12 cellular contexts compared by ENCODE assay signal in genomic region chr14:50784683-50785505, GRCh38. TPM values are rescaled to one million over a fixed set of nuclear protein-coding genes. Genes with fewer than 3 reads are reported as not detected.
DNase-seq lines count a peak whose midpoint lies in the region; ATAC-seq lines count a peak whose summit lies in the region.
"Had no signal": no experiment of that assay in that cellular context is flagged by ENCODE, and none has a peak within 500 bp of the region (broad histone marks: within the 10 kb centered on the region; RNA-seq: fewer than 3 reads in every experiment).

No MANE protein-coding gene starts in this region.

- no peaks in the 10 kb centered on the region for H4K20me1 ChIP-seq in BLaER1

- H3K4me1 Mint-ChIP-seq in IgD-negative memory B cell = peaks cover 53 to 71% (median 63%) of the 10 kb centered on the region in 3 donors
- peaks cover 44% of the 10 kb centered on the region for H3K4me1 Mint-ChIP-seq in activated naive CD8-positive, alpha-beta T cell treated with anti-CD3 and anti-CD28 coated beads, Interleukin-2, amount 10 ng/mL, durations not matched to agents 7 days and 5 days

- H3K4me2 ChIP-seq in BLaER1 (peak overlapping the region; percentile 96), trophoblast cell (ENCODE audit: low read length) (no peak overlapping the region)

- H3K36me3 ChIP-seq in BLaER1 = peaks cover 38% of the 10 kb centered on the region
- H3K36me3 ChIP-seq in mesodermal cell (ENCODE audit: control insufficient read depth, insufficient read depth, low read length) = peaks cover 6% of the 10 kb centered on the region
- no peaks in the 10 kb centered on the region for H3K36me3 ChIP-seq in trophoblast cell (ENCODE audit: control insufficient read depth in 1 of 2, insufficient read depth in 2 of 2, low read length in 2 of 2)

- peak overlapping the region; percentile 86 to 93 (median 90) for H3K27ac Mint-ChIP-seq in IgD-negative memory B cell
- peak overlapping the region; percentile 81 for H3K27ac Mint-ChIP-seq in activated naive CD8-positive, alpha-beta T cell treated with anti-CD3 and anti-CD28 coated beads, Interleukin-2, amount 10 ng/mL, durations not matched to agents 7 days and 5 days

- no peaks in the 10 kb centered on the region for H3K9me3 Mint-ChIP-seq in IgD-negative memory B cell
- H3K9me3 Mint-ChIP-seq in activated naive CD8-positive, alpha-beta T cell treated with anti-CD3 and anti-CD28 coated beads, Interleukin-2, amount 10 ng/mL, durations not matched to agents 7 days and 5 days = no peaks in the 10 kb centered on the region

- no peaks in the 10 kb centered on the region for H3K79me1 ChIP-seq in trophoblast cell (ENCODE audit: low read length)

- H3K4me3 Mint-ChIP-seq in IgD-negative memory B cell = peak overlapping the region in 3 of 4 donors; percentile 76 to 91 (median 86)
- peak overlapping the region; percentile 58 for H3K4me3 Mint-ChIP-seq in activated naive CD8-positive, alpha-beta T cell treated with anti-CD3 and anti-CD28 coated beads, Interleukin-2, amount 10 ng/mL, durations not matched to agents 7 days and 5 days

- no peak overlapping the region for H4K12ac ChIP-seq in trophoblast cell (ENCODE audit: low read depth, low read length)

- POLR2A ChIA-PET in activated naive CD8-positive, alpha-beta T cell treated with anti-CD3 and anti-CD28 coated beads, Interleukin-2, amount 10 ng/mL, durations not matched to agents 7 days and 5 days (lab: Charles Lee) = interaction anchor here (0.6 to 2.4 kb wide), 6 partner anchors 9 to 75 kb away, joined by 3 to 12 read pairs (median 4); partner anchors contain the start of gene NIN

- peak overlapping the region; percentile 68 for H3K9ac ChIP-seq in BLaER1
- H3K9ac ChIP-seq in trophoblast cell (ENCODE audit: low read length) = no peak overlapping the region

- H3K4me3 ChIP-seq in BLaER1 = peak overlapping the region; percentile 46
- H3K4me3 ChIP-seq in mesodermal cell (ENCODE audit: extremely low read depth, insufficient read depth, low read length, poor library complexity, severe bottlenecking) = no peak overlapping the region
- no peak overlapping the region for H3K4me3 ChIP-seq in trophoblast cell (ENCODE audit: low read depth, low read length)
- H3K4me3 ChIP-seq: SJCRH30, tibial nerve had no signal

- peaks cover 7% of the 10 kb centered on the region for H3K36me3 Mint-ChIP-seq in IgD-negative memory B cell
- peaks cover 35% of the 10 kb centered on the region for H3K36me3 Mint-ChIP-seq in activated naive CD8-positive, alpha-beta T cell treated with anti-CD3 and anti-CD28 coated beads, Interleukin-2, amount 10 ng/mL, durations not matched to agents 7 days and 5 days

- H3K23ac ChIP-seq in trophoblast cell (ENCODE audit: low read length) = no peak overlapping the region

- H2BK12ac ChIP-seq in trophoblast cell (ENCODE audit: low read length) = no peak overlapping the region

- no peak overlapping the region for H3K14ac ChIP-seq in trophoblast cell (ENCODE audit: low read length)

- H4K91ac ChIP-seq in trophoblast cell (ENCODE audit: low read depth, low read length) = no peak overlapping the region

- no peak for ATAC-seq in activated naive CD8-positive, alpha-beta T cell treated with anti-CD3 and anti-CD28 coated beads, Interleukin-2, amount 10 ng/mL, durations not matched to agents 7 days and 5 days (ENCODE audit: low read depth)
- no peak for ATAC-seq in left colon

- intact Hi-C loops in left colon (cut with DNase I, micrococcal nuclease) = loop anchor here in 1 of 2 donors (10.0 kb wide), 1 partner anchor 70 kb away; no protein-coding TSS in a partner anchor

- no peak overlapping the region for H3K4ac ChIP-seq in trophoblast cell (ENCODE audit: low read depth, low read length)

- no peak overlapping the region for H2BK5ac ChIP-seq in trophoblast cell (ENCODE audit: low read depth, low read length, poor library complexity)

- H2AFZ ChIP-seq in trophoblast cell (ENCODE audit: insufficient read depth, low read length, poor library complexity) = no peak overlapping the region

- no peak overlapping the region for H2BK120ac ChIP-seq in trophoblast cell (ENCODE audit: insufficient read depth, low read length, poor library complexity)

- no peak for DNase-seq in activated naive CD8-positive, alpha-beta T cell treated with anti-CD3 and anti-CD28 coated beads, Interleukin-2, amount 10 ng/mL, durations not matched to agents 7 days and 5 days
- DNase-seq in trophoblast cell (no peak), AG08396 (ENCODE audit: low spot score) (no peak), dedifferentiated amniotic fluid mesenchymal stem cell (ENCODE audit: extremely low spot score) (no peak), left colon (no peak)
- DNase-seq: foreskin melanocyte, NCI-H446, SJCRH30 had no signal

- H3K27ac ChIP-seq in BLaER1 = peak overlapping the region; percentile 81
- H3K27ac ChIP-seq in mesodermal cell (ENCODE audit: low read depth, low read length, severe bottlenecking) = peak overlapping the region; percentile 52
- no peak overlapping the region for H3K27ac ChIP-seq in trophoblast cell (ENCODE audit: low read depth, low read length)
- H3K27ac ChIP-seq: SJCRH30 had no signal

- no peak overlapping the region for H3K18ac ChIP-seq in trophoblast cell (ENCODE audit: low read length)

- H3K4me1 ChIP-seq in BLaER1 = peaks cover 73% of the 10 kb centered on the region
- peaks cover 23% of the 10 kb centered on the region for H3K4me1 ChIP-seq in mesodermal cell (ENCODE audit: control insufficient read depth, insufficient read depth, low read length, poor library complexity, severe bottlenecking)
- no peaks in the 10 kb centered on the region for H3K4me1 ChIP-seq in trophoblast cell (ENCODE audit: control insufficient read depth in 1 of 2, insufficient read depth in 2 of 2, low read length in 2 of 2)
- H3K4me1 ChIP-seq: SJCRH30 had no signal

- H3K9me3 ChIP-seq in BLaER1 (no peaks in the 10 kb centered on the region), mesodermal cell (ENCODE audit: control insufficient read depth, low read length) (no peaks in the 10 kb centered on the region), trophoblast cell (ENCODE audit: insufficient read depth, low read depth, low read length) (no peaks in the 10 kb centered on the region)
- H3K9me3 ChIP-seq: SJCRH30, tibial nerve had no signal

- H3K79me2 ChIP-seq in trophoblast cell (ENCODE audit: control insufficient read depth, insufficient read depth, low read length, poor library complexity) = no peaks in the 10 kb centered on the region

- 83 to 92% methylated on average over 8 to 12 of the region's 16 CpGs for WGBS in mesodermal cell (ENCODE audit: insufficient coverage in 2 of 2), 2 experiments
- WGBS in trophoblast cell (ENCODE audit: extremely low coverage, insufficient coverage, insufficient read length) = no CpG with 5 or more reads among the region's 16 CpGs

- H4K8ac ChIP-seq in trophoblast cell (ENCODE audit: low read depth, low read length) = no peak overlapping the region

- H3K27me3 ChIP-seq in BLaER1 (no peaks in the 10 kb centered on the region), trophoblast cell (ENCODE audit: insufficient read depth, low read length) (no peaks in the 10 kb centered on the region)
- H3K27me3 ChIP-seq: SJCRH30, tibial nerve had no signal

- no peak overlapping the region for H2AK5ac ChIP-seq in trophoblast cell (ENCODE audit: low read length)

- no peaks in the 10 kb centered on the region for H3K27me3 Mint-ChIP-seq in IgD-negative memory B cell
- no peaks in the 10 kb centered on the region for H3K27me3 Mint-ChIP-seq in activated naive CD8-positive, alpha-beta T cell treated with anti-CD3 and anti-CD28 coated beads, Interleukin-2, amount 10 ng/mL, durations not matched to agents 7 days and 5 days

RNA-seq across cellular contexts. Expression of gene NIN, which starts 46.1 kb away (rescaled TPM):
- polyA plus RNA-seq in IgD-negative memory B cell = 76.5 TPM
- 100 to 1,000 TPM; 106 to 113 TPM for total RNA-seq in activated naive CD8-positive, alpha-beta T cell treated with anti-CD3 and anti-CD28 coated beads, Interleukin-2, amount 10 ng/mL, durations not matched to agents 7 days and 5 days
- 17.8 TPM for polyA plus RNA-seq in mesodermal cell (2013, experiment 1 of 2)
- polyA plus RNA-seq in mesodermal cell (2013, experiment 2 of 2) = 15.1 TPM
- polyA plus RNA-seq in trophoblast cell (2013) = 9.6 TPM in 2 replicates
- total RNA-seq in left colon = 10 to 100 TPM; 21.0 to 24.7 TPM

Comparison
In these comparisons a context has a peak if more than half of its experiments do, and no peak if none do; other contexts are left out.
1. RNA of gene NIN, which starts 46.1 kb away (total RNA-seq): 106 to 113 TPM in activated naive CD8-positive, alpha-beta T cell treated with anti-CD3 and anti-CD28 coated beads, Interleukin-2, amount 10 ng/mL, durations not matched to agents 7 days and 5 days; 21.0 to 24.7 TPM in left colon; every median in the first group is over 4 times any median in the second.